In the genomic region with DNA sequence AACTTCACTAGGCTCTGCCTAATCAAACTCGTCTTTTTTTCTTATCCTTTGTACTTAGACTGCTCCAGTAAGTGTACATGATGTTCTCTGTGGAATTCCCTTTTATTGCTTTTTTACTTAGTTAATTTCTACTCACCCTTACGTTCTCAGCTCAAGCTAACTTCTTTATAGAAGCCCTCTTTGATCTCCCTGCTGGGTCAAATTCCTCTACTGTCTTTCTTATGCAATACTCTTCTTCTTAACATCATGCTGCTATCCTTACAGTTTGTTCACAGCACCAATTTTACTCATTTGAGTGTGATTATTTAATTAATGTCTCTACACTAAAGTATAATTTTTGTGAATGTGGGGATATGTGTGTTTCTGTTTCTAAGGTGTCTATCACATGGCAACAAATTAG, we compare ENCODE assay signal across 30 cellular contexts.
"Had no signal": no experiment of that assay in that cellular context is flagged by ENCODE, and none has a peak within 500 bp of the region (broad histone marks: within the 10 kb centered on the region; RNA-seq: fewer than 3 reads in every experiment).

No MANE protein-coding gene starts in this region.

- H2AFZ ChIP-seq: parathyroid adenoma had no signal

- H3K27me3 Mint-ChIP-seq: memory B cell; naive B cell; natural killer cell treated with Interleukin-12 subunit alpha and Interleukin-12 subunit beta and Interleukin-15 and Interleukin-18, amount 100 ng/mL, for 72 hours; progenitor cell of endocrine pancreas had no signal

- H3K27me3 ChIP-seq: foreskin keratinocyte, gastroesophageal sphincter, heart right ventricle, neutrophil, right lobe of liver, stomach, thyroid gland, vagina had no signal

- H3K27ac Mint-ChIP-seq: endodermal cell; immature natural killer cell; memory B cell; mesothelial cell of epicardium; naive B cell; natural killer cell treated with Interleukin-12 subunit alpha and Interleukin-12 subunit beta and Interleukin-15 and Interleukin-18, amount 100 ng/mL, for 72 hours; progenitor cell of endocrine pancreas; stimulated activated effector memory CD8-positive, alpha-beta T cell treated with anti-CD3 and anti-CD28 coated beads, Interleukin-12 subunit alpha, Interleukin-12 subunit beta, amount 100 ng/mL, for 72 hours had no signal

- H3K4me3 ChIP-seq: gastroesophageal sphincter, heart right ventricle, lung, mucosa of descending colon, right lobe of liver, stomach, thyroid gland, vagina had no signal

- H3K9me3 Mint-ChIP-seq: endodermal cell, naive B cell, neural crest cell had no signal

- H3K4me1 Mint-ChIP-seq: immature natural killer cell; memory B cell; mesothelial cell of epicardium; naive B cell; neural crest cell; stimulated activated effector memory CD8-positive, alpha-beta T cell treated with anti-CD3 and anti-CD28 coated beads, Interleukin-12 subunit alpha, Interleukin-12 subunit beta, amount 100 ng/mL, for 72 hours had no signal

- ATAC-seq: esophagus mucosa; foreskin keratinocyte; gastroesophageal sphincter; heart right ventricle; left lobe of liver; mucosa of descending colon; natural killer cell treated with Interleukin-12 subunit alpha and Interleukin-12 subunit beta and Interleukin-15 and Interleukin-18, amount 100 ng/mL, for 72 hours; right lobe of liver; stimulated activated effector memory CD8-positive, alpha-beta T cell treated with anti-CD3 and anti-CD28 coated beads, Interleukin-12 subunit alpha, Interleukin-12 subunit beta, amount 100 ng/mL, for 72 hours had no signal

- H3K9me3 ChIP-seq: gastroesophageal sphincter, heart right ventricle, mucosa of descending colon, neutrophil, right lobe of liver, stomach, thyroid gland, vagina had no signal

- H3K4me1 ChIP-seq: foreskin keratinocyte, gastroesophageal sphincter, heart right ventricle, parathyroid adenoma, right lobe of liver, stomach, thyroid gland, vagina had no signal

- H3K79me2 ChIP-seq: parathyroid adenoma had no signal

- H3K4me3 Mint-ChIP-seq: endodermal cell; immature natural killer cell; memory B cell; mesothelial cell of epicardium; naive B cell; natural killer cell treated with Interleukin-12 subunit alpha and Interleukin-12 subunit beta and Interleukin-15 and Interleukin-18, amount 100 ng/mL, for 72 hours; neural crest cell; stimulated activated effector memory CD8-positive, alpha-beta T cell treated with anti-CD3 and anti-CD28 coated beads, Interleukin-12 subunit alpha, Interleukin-12 subunit beta, amount 100 ng/mL, for 72 hours had no signal

- H3K27ac ChIP-seq: epithelial cell of prostate, foreskin keratinocyte, gastroesophageal sphincter, heart right ventricle, neutrophil, parathyroid adenoma, right lobe of liver, stomach, thyroid gland, vagina had no signal

- DNase-seq: effector CD8-positive, alpha-beta T cell; endodermal cell; foreskin keratinocyte; heart right ventricle; hippocampal formation; immature natural killer cell; kidney; mucosa of descending colon; naive B cell; right lobe of liver; stimulated activated CD4-positive, alpha-beta T cell treated with anti-CD3 and anti-CD28 coated beads, Interleukin-2, amount 100 ng/mL, for 24 hours; stimulated activated CD4-positive, alpha-beta T cell treated with anti-CD3 and anti-CD28 coated beads, Interleukin-4, amount 100 ng/mL, for 24 hours; stimulated activated naive CD4-positive, alpha-beta T cell treated with Interleukin-2 at 50 U/mL for 16 hours; stomach; thyroid gland; trophoblast cell had no signal

- H3K36me3 ChIP-seq: gastroesophageal sphincter, heart right ventricle, neutrophil, right lobe of liver, stomach, thyroid gland, vagina had no signal

- H3K36me3 Mint-ChIP-seq: memory B cell; mesothelial cell of epicardium; naive B cell; stimulated activated effector memory CD8-positive, alpha-beta T cell treated with anti-CD3 and anti-CD28 coated beads, Interleukin-12 subunit alpha, Interleukin-12 subunit beta, amount 100 ng/mL, for 72 hours had no signal
